1 cellular context compared by ENCODE assay signal in the genomic region with DNA sequence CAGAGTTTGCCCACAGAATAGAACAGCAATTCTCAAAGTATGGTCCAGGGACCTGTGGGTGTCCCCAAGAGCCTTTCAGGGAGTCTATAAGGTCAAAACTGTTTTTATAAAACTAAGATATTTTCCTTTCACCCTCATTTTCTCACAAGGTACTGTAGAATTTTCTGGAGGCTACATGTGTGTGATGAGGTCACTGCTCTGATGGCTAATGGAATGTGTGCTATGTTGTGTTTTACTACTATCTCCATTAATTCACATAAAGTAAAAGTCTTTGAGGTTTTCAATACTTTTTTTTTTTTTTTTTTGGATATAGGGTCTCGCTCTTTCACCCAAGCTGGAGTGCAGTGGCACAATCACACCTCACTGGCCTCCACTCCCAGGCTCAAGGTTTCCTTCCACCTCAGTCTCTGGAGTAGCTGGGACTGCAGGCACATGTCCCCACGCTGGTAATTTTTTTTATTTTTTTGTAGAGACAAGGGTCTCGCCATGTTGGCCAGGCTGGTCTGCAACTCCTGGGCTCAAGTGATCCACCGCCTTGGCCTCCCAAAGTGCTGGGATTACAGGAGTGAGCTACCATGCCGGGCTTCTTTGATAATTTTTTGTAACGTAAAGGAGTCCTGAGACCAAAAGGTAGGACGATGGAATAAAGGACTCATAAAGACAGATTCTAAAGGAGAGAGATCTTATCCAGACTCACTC.
TF ChIP-seq lines count a peak whose summit lies in the region.

No MANE protein-coding gene starts in this region.

TF ChIP-seq in SK-N-SH treated with all-trans-retinoic acid at 6 μM for 48 hours, 23 proteins besides CTCF, POLR2A, EP300 and RAD21 (continued from another document):
- TF ChIP-seq, protein P1, sequence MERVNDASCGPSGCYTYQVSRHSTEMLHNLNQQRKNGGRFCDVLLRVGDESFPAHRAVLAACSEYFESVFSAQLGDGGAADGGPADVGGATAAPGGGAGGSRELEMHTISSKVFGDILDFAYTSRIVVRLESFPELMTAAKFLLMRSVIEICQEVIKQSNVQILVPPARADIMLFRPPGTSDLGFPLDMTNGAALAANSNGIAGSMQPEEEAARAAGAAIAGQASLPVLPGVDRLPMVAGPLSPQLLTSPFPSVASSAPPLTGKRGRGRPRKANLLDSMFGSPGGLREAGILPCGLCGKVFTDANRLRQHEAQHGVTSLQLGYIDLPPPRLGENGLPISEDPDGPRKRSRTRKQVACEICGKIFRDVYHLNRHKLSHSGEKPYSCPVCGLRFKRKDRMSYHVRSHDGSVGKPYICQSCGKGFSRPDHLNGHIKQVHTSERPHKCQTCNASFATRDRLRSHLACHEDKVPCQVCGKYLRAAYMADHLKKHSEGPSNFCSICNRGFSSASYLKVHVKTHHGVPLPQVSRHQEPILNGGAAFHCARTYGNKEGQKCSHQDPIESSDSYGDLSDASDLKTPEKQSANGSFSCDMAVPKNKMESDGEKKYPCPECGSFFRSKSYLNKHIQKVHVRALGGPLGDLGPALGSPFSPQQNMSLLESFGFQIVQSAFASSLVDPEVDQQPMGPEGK (CRISPR knock-in tag; IDR thresholded peaks at IDR 0.05; ENCODE audit: borderline replicate concordance), result no peak
- TF ChIP-seq, protein P2, sequence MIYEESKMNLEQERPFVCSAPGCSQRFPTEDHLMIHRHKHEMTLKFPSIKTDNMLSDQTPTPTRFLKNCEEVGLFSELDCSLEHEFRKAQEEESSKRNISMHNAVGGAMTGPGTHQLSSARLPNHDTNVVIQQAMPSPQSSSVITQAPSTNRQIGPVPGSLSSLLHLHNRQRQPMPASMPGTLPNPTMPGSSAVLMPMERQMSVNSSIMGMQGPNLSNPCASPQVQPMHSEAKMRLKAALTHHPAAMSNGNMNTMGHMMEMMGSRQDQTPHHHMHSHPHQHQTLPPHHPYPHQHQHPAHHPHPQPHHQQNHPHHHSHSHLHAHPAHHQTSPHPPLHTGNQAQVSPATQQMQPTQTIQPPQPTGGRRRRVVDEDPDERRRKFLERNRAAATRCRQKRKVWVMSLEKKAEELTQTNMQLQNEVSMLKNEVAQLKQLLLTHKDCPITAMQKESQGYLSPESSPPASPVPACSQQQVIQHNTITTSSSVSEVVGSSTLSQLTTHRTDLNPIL (CRISPR knock-in tag; IDR thresholded peaks at IDR 0.05; ENCODE audit: low read depth), result no peak
- TF ChIP-seq BACH2 (CRISPR knock-in tag; IDR thresholded peaks at IDR 0.05; ENCODE audit: borderline replicate concordance) (no peak), PPARA (CRISPR knock-in tag; IDR thresholded peaks at IDR 0.05; ENCODE audit: borderline replicate concordance) (no peak), ZNF565 (CRISPR knock-in tag; conservative IDR thresholded peaks at IDR 0.05; ENCODE audit: low read depth) (no peak)
TF ChIP-seq in SK-N-SH treated with all-trans-retinoic acid at 6 μM for 48 hours: peak in this region for 0.
